8 cellular contexts compared by ENCODE assay signal in genomic region chr16:70380919-70381603, GRCh38. TPM values are rescaled to one million over a fixed set of nuclear protein-coding genes. Genes with fewer than 3 reads are reported as not detected.
DNase-seq lines count a peak whose midpoint lies in the region; ATAC-seq and TF ChIP-seq lines count a peak whose summit lies in the region.

No MANE protein-coding gene starts in this region.

- peaks cover 29% of the 10 kb centered on the region for H3K36me3 ChIP-seq in HUES64 (ENCODE audit: insufficient read depth, low read length)
- peaks cover 25% of the 10 kb centered on the region for H3K36me3 ChIP-seq in OCI-LY3 (replicated peaks; ENCODE audit: low read depth, low read length)
- peaks cover 3 to 6% of the 10 kb centered on the region in 2 donors for H3K36me3 ChIP-seq in mucosa of rectum (ENCODE audit: control insufficient read depth in 2 of 2, insufficient read depth in 2 of 2, low read length in 2 of 2)

- H3K4me1 ChIP-seq in HUES64 (ENCODE audit: insufficient read depth, low read length) (peaks cover 3% of the 10 kb centered on the region), OCI-LY3 (ENCODE audit: low read length) (peaks cover 15% of the 10 kb centered on the region; the same call in 1 of the 2 replicates), mucosa of rectum (ENCODE audit: control insufficient read depth in 2 of 2, insufficient read depth in 2 of 2, low read length in 2 of 2) (peaks cover 5 to 17% of the 10 kb centered on the region in 2 donors)

- H3K4me3 ChIP-seq in HUES64 (ENCODE audit: low read length): peak overlapping the region; percentile 83
- H3K4me3 ChIP-seq in OCI-LY3 (ENCODE audit: low read length): peak overlapping the region; percentile 82
- H3K4me3 ChIP-seq in mucosa of rectum (ENCODE audit: low read length in 2 of 2): peak overlapping the region; percentile 86 to 95

- H2AFZ ChIP-seq in OCI-LY3 (ENCODE audit: low read depth, low read length): no peak overlapping the region; the same call in 1 of the 2 replicates

- peak; percentile 35; the same call in 1 of the 2 replicates for TF ChIP-seq CTCF in OCI-LY3 (IDR thresholded peaks at IDR 0.05; ENCODE audit: low read depth, low read length)

- ATAC-seq in GM21447 (IDR thresholded peaks at IDR 0.05; ENCODE audit: unreplicated experiment): peak; percentile 90

- peak; percentile 97 for DNase-seq in DMS 273 (lab: John Stamatoyannopoulos, UW; ENCODE audit: unreplicated experiment)
- DNase-seq in activated T-cell treated with anti-CD3 and anti-CD28 coated beads for 48 hours (ENCODE audit: low read depth): peak; percentile 94
- peak; percentile 96 for DNase-seq in erythroblast (lab: John Stamatoyannopoulos, UW)
- peak; percentile 97 for DNase-seq in stimulated activated CD8-positive, alpha-beta memory T cell treated with anti-CD3 and anti-CD28 coated beads, Interleukin-4, amount 100 ng/mL, for 48 hours

- H3K27me3 ChIP-seq in HUES64 (ENCODE audit: insufficient read depth, low read length) (no peaks in the 10 kb centered on the region), OCI-LY3 (ENCODE audit: low read depth, low read length) (no peaks in the 10 kb centered on the region), mucosa of rectum (ENCODE audit: control insufficient read depth in 2 of 2, insufficient read depth in 2 of 2, low read length in 2 of 2) (no peaks in the 10 kb centered on the region)

- H3K4me2 ChIP-seq in OCI-LY3 (ENCODE audit: low read length): peak overlapping the region; percentile 96

- WGBS in HUES64: under 1% methylated on average over 52 of the region's 52 CpGs

- H3K9me3 ChIP-seq in HUES64 (ENCODE audit: insufficient read depth, low read depth, low read length) (no peaks in the 10 kb centered on the region), OCI-LY3 (ENCODE audit: insufficient read depth, low read length) (no peaks in the 10 kb centered on the region), mucosa of rectum (ENCODE audit: control insufficient read depth in 2 of 2, low read length in 2 of 2) (no peaks in the 10 kb centered on the region)

- H3K9ac ChIP-seq in HUES64 (ENCODE audit: low read depth, low read length) (peak overlapping the region; percentile 92), OCI-LY3 (ENCODE audit: low read length) (peak overlapping the region; percentile 66), mucosa of rectum (ENCODE audit: low read depth in 1 of 2, low read length in 2 of 2) (peak overlapping the region; percentile 75 to 84)

- TF ChIP-seq POLR2A in erythroblast (IDR thresholded peaks at IDR 0.05; ENCODE audit: low read length): peak; percentile 74

- H4K20me1 ChIP-seq in OCI-LY3 (ENCODE audit: insufficient read depth, low read length): no peaks in the 10 kb centered on the region

- H3K27ac ChIP-seq in HUES64 (ENCODE audit: low read depth, low read length) (peak overlapping the region; percentile 98), OCI-LY3 (ENCODE audit: low read length) (peak overlapping the region; percentile 62), mucosa of rectum (ENCODE audit: low read depth in 2 of 2, low read length in 2 of 2) (peak overlapping the region; percentile 75 to 82)

- H3K79me2 ChIP-seq in OCI-LY3 (ENCODE audit: low read length): peaks cover 11% of the 10 kb centered on the region; the same call in 1 of the 2 replicates

RNA-seq across cellular contexts. Expression of gene DDX19A, which starts 34.4 kb away (rescaled TPM):
- polyA plus RNA-seq in HUES64 (2013, experiment 1 of 2): 41.8 TPM
- polyA plus RNA-seq in HUES64 (2013, experiment 2 of 2): 40.2 TPM

RNA-seq across cellular contexts. Expression of gene ST3GAL2, which starts 57.8 kb away (rescaled TPM):
- 22.3 TPM for polyA plus RNA-seq in HUES64 (2013, experiment 1 of 2)
- 24.3 TPM for polyA plus RNA-seq in HUES64 (2013, experiment 2 of 2)

Comparison
In these comparisons a context has a peak if more than half of its experiments do, and no peak if none do; other contexts are left out.
1. Peak in every context shown above with its lines: DNase-seq, ATAC-seq, H3K4me3 ChIP-seq and H3K27ac ChIP-seq.